Comparison of ENCODE assay signal across 18 cellular contexts in genomic region chr14:75431011-75431410, GRCh38. TPM values are rescaled to one million over a fixed set of nuclear protein-coding genes. Genes with fewer than 3 reads are reported as not detected.
A peak's percentile ranks its signal among the peaks of the same experiment; 100 is the strongest.
DNase-seq lines count a peak whose midpoint lies in the region; ATAC-seq and TF ChIP-seq lines count a peak whose summit lies in the region.
"Had no signal": no experiment of that assay in that cellular context is flagged by ENCODE, and none has a peak within 500 bp of the region (broad histone marks: within the 10 kb centered on the region; RNA-seq: fewer than 3 reads in every experiment).

No MANE protein-coding gene starts in this region.

- no peak overlapping the region for H3K4me2 ChIP-seq in mammary epithelial cell (ENCODE audit: insufficient read depth, low read depth, low read length)

- intact Hi-C loops in breast epithelium (cut with DNase I; ENCODE audit: low total_unique reads) (no loop called here), mammary epithelial cell (cut with micrococcal nuclease) (no loop called here), transverse colon (cut with DNase I; ENCODE audit: low total_unique reads) (no loop called here)

- dilution Hi-C loops in mammary epithelial cell (cut with HindIII; ENCODE audit: low sequenced_read_pairs): no loop called here

- DNase-seq in breast epithelium (ENCODE audit: low spot score in 2 of 2): no peak
- no peak for DNase-seq in mammary epithelial cell
- DNase-seq in nephron progenitor cell: no peak
- no peak for DNase-seq in transverse colon
- DNase-seq in OCI-M2 (lab: John Stamatoyannopoulos, UW; ENCODE audit: unreplicated experiment): no peak
- no peak for DNase-seq in NCI-H187 (lab: John Stamatoyannopoulos, UW)
- DNase-seq: activated CD4-positive, alpha-beta T cell treated with anti-CD3 and anti-CD28 coated beads for 36 hours; activated naive CD8-positive, alpha-beta T cell treated with anti-CD3 and anti-CD28 coated beads, Interleukin-2, amount 10 ng/mL, durations not matched to agents 7 days and 5 days; activated T-cell treated with anti-CD3 and anti-CD28 coated beads for 4 hours; cortex of kidney; DMS153; naive thymus-derived CD4-positive, alpha-beta T cell; NCI-H1105; PC-3; small intestine had no signal

- peak overlapping the region; percentile 37 to 94 for H3K27ac ChIP-seq in breast epithelium
- no peak overlapping the region for H3K27ac ChIP-seq in mammary epithelial cell (ENCODE audit: insufficient read depth, low read depth, low read length)
- peak overlapping the region; percentile 58 for H3K27ac ChIP-seq in cingulate gyrus (ENCODE audit: low read depth, low read length)
- H3K27ac ChIP-seq in transverse colon: peak overlapping the region; percentile 86 to 92 (median 91)

- H3K27ac Mint-ChIP-seq in nephron progenitor cell: peak overlapping the region; percentile 83
- H3K27ac Mint-ChIP-seq: activated CD4-positive, alpha-beta T cell treated with anti-CD3 and anti-CD28 coated beads for 36 hours; activated naive CD8-positive, alpha-beta T cell treated with anti-CD3 and anti-CD28 coated beads, Interleukin-2, amount 10 ng/mL, durations not matched to agents 7 days and 5 days had no signal

- in situ Hi-C loops in mammary epithelial cell (cut with MboI; ENCODE audit: low sequenced_read_pairs in 2 of 2): no loop called here
- in situ Hi-C loops in transverse colon (cut with MboI; ENCODE audit: low pct_ligation_motif_present in 1 of 4, low pct_unique_long_range_greater_than_20kb in 1 of 4, low sequenced_read_pairs in 3 of 4): no loop called here

- H3K27me3 ChIP-seq in breast epithelium: no peaks in the 10 kb centered on the region
- H3K27me3 ChIP-seq in mammary epithelial cell (ENCODE audit: insufficient read depth, low read length): no peaks in the 10 kb centered on the region
- no peaks in the 10 kb centered on the region for H3K27me3 ChIP-seq in transverse colon

- peaks cover 4% of the 10 kb centered on the region for H3K27me3 Mint-ChIP-seq in nephron progenitor cell (ENCODE audit: low read depth, poor library complexity)

- no peak overlapping the region for H3K4me3 Mint-ChIP-seq in nephron progenitor cell
- H3K4me3 Mint-ChIP-seq: activated CD4-positive, alpha-beta T cell treated with anti-CD3 and anti-CD28 coated beads for 36 hours; activated naive CD8-positive, alpha-beta T cell treated with anti-CD3 and anti-CD28 coated beads, Interleukin-2, amount 10 ng/mL, durations not matched to agents 7 days and 5 days; naive thymus-derived CD4-positive, alpha-beta T cell had no signal

- TF ChIP-seq EP300 in transverse colon (IDR thresholded peaks at IDR 0.05; ENCODE audit: low read depth): no peak

- peaks cover 32% of the 10 kb centered on the region for H3K36me3 Mint-ChIP-seq in nephron progenitor cell (ENCODE audit: low read depth)

- H2AFZ ChIP-seq in mammary epithelial cell (ENCODE audit: low read depth, low read length): no peak overlapping the region

- H3K9me3 Mint-ChIP-seq in nephron progenitor cell: no peaks in the 10 kb centered on the region
- H3K9me3 Mint-ChIP-seq: activated naive CD8-positive, alpha-beta T cell treated with anti-CD3 and anti-CD28 coated beads, Interleukin-2, amount 10 ng/mL, durations not matched to agents 7 days and 5 days; IgD-negative memory B cell; naive thymus-derived CD4-positive, alpha-beta T cell had no signal

- no peaks in the 10 kb centered on the region for H4K20me1 ChIP-seq in mammary epithelial cell (ENCODE audit: insufficient read depth, low read length)

- TF ChIP-seq POLR2A in breast epithelium (IDR thresholded peaks at IDR 0.05) (no peak), transverse colon (IDR thresholded peaks at IDR 0.05) (no peak)

- 98% methylated on average over 5 of the region's 6 CpGs for WGBS in mammary epithelial cell (ENCODE audit: low coverage, missing lambda C conversion rate)
- WGBS in transverse colon (ENCODE audit: low coverage in 1 of 2), 2 donors: 50 to 69% methylated on average over 2 to 6 of the region's 6 CpGs

- H3K4me3 ChIP-seq in breast epithelium (peak overlapping the region; percentile 77 to 96 (median 95)), mammary epithelial cell (replicated peaks in 1 of 3; ENCODE audit: insufficient read depth in 1 of 3, low read depth in 2 of 3, low read length in 3 of 3) (no peak overlapping the region), transverse colon (peak overlapping the region in 1 of 4 donors; percentile 93)

- BruUV-seq in mammary epithelial cell (replicated peaks; lab: Mats Ljungman, UMichigan): no TSS peak

- no peak overlapping the region for H3K9ac ChIP-seq in mammary epithelial cell (ENCODE audit: insufficient read depth, low read length)

- ATAC-seq in GM18868 (IDR thresholded peaks at IDR 0.05; ENCODE audit: unreplicated experiment): no peak
- ATAC-seq: activated CD4-positive, alpha-beta T cell treated with anti-CD3 and anti-CD28 coated beads for 36 hours; naive thymus-derived CD4-positive, alpha-beta T cell; PC-3 had no signal

- H3K9me3 ChIP-seq in breast epithelium (no peaks in the 10 kb centered on the region), mammary epithelial cell (replicated peaks; ENCODE audit: insufficient read depth, low read length) (no peaks in the 10 kb centered on the region), transverse colon (no peaks in the 10 kb centered on the region)

- peaks cover 12 to 17% of the 10 kb centered on the region in 2 donors for H3K4me1 ChIP-seq in breast epithelium
- H3K4me1 ChIP-seq in mammary epithelial cell (ENCODE audit: insufficient read depth, low read length): peaks cover 11% of the 10 kb centered on the region
- H3K4me1 ChIP-seq in transverse colon: peaks cover 48 to 87% (median 58%) of the 10 kb centered on the region in 4 donors

- CTCF ChIA-PET in mammary epithelial cell (lab: Charles Lee; ENCODE audit: low non-redundant PET): no interaction called here

- H3K36me3 ChIP-seq in breast epithelium (no peaks in the 10 kb centered on the region), mammary epithelial cell (ENCODE audit: insufficient read depth, low read length) (no peaks in the 10 kb centered on the region), transverse colon (no peaks in the 10 kb centered on the region)

- TF ChIP-seq CTCF in breast epithelium (IDR thresholded peaks at IDR 0.05) (no peak), mammary epithelial cell (conservative IDR thresholded peaks at IDR 0.05 in 1 of 2, IDR thresholded peaks at IDR 0.05 in 1 of 2; ENCODE audit: extremely low read depth in 1 of 2, insufficient read depth in 1 of 2, low read depth in 1 of 2, low read length in 2 of 2) (no peak), nephron progenitor cell (IDR thresholded peaks at IDR 0.05) (no peak), transverse colon (IDR thresholded peaks at IDR 0.05) (no peak)

- H3K4me1 Mint-ChIP-seq in nephron progenitor cell: peaks cover 64% of the 10 kb centered on the region

- H3K79me2 ChIP-seq in mammary epithelial cell (ENCODE audit: insufficient read depth, low read length): peaks cover 3% of the 10 kb centered on the region

RNA-seq across cellular contexts. Expression of gene JDP2, which starts 3.2 kb away (rescaled TPM):
- total RNA-seq in breast epithelium: 100 to 1,000 TPM in 1 of 3 donors, 10 to 100 TPM in 2; 35.7 to 153 (median 58.3) TPM
- 10 to 100 TPM; 13.8 to 39.7 TPM for total RNA-seq in mammary epithelial cell
- 9.5 TPM for polyA plus RNA-seq in mammary epithelial cell
- 7.1 TPM for polyA minus RNA-seq in mammary epithelial cell
- total RNA-seq in transverse colon: 100 to 1,000 TPM in 1 of 4 donors, 10 to 100 TPM in 3; 49.2 to 108 (median 57.8) TPM
- polyA plus RNA-seq: naive thymus-derived CD4-positive, alpha-beta T cell had no signal

Comparison
In these comparisons a context has a peak if more than half of its experiments do, and no peak if none do; other contexts are left out.
1. H3K4me3 ChIP-seq: peak in breast epithelium (3 of 3); none in mammary epithelial cell (0 of 3).